Comparison of ENCODE assay signal across 16 cellular contexts in genomic region chr20:56859751-56860366, GRCh38.
DNase-seq lines count a peak whose midpoint lies in the region; ATAC-seq and TF ChIP-seq lines count a peak whose summit lies in the region.
"Had no signal": no experiment of that assay in that cellular context is flagged by ENCODE, and none has a peak within 500 bp of the region (broad histone marks: within the 10 kb centered on the region; RNA-seq: fewer than 3 reads in every experiment).

No MANE protein-coding gene starts in this region.

- H3K27me3 Mint-ChIP-seq in Calu3 (ENCODE audit: unreplicated experiment): peaks cover 87% of the 10 kb centered on the region

- TF ChIP-seq CTCF in esophagus squamous epithelium (IDR thresholded peaks at IDR 0.05) (no peak), transverse colon (IDR thresholded peaks at IDR 0.05) (no peak), Calu3 (IDR thresholded peaks at IDR 0.05; ENCODE audit: unreplicated experiment) (no peak)

- ATAC-seq in HG03108 (IDR thresholded peaks at IDR 0.05; ENCODE audit: unreplicated experiment): no peak
- ATAC-seq: activated CD8-positive, alpha-beta T cell treated with anti-CD3 and anti-CD28 coated beads for 36 hours had no signal

- no peak overlapping the region for H2BK120ac ChIP-seq in mesenchymal stem cell (ENCODE audit: low read depth, low read length)

- H4K91ac ChIP-seq in mesenchymal stem cell (ENCODE audit: low read length): no peak overlapping the region

- H3K4me2 ChIP-seq in mesenchymal stem cell (ENCODE audit: low read length, poor library complexity, severe bottlenecking): no peak overlapping the region

- H3K36me3 ChIP-seq in NT2/D1 (ENCODE audit: insufficient read depth, insufficient read length, low read length) (no peaks in the 10 kb centered on the region), esophagus squamous epithelium (no peaks in the 10 kb centered on the region), mesenchymal stem cell (ENCODE audit: control insufficient read depth in 1 of 2, insufficient read depth in 2 of 2, low read depth in 1 of 2, low read length in 2 of 2) (no peaks in the 10 kb centered on the region), transverse colon (no peaks in the 10 kb centered on the region)

- intact Hi-C loops in esophagus squamous epithelium (cut with DNase I): no loop called here
- intact Hi-C loops in transverse colon (cut with DNase I; ENCODE audit: low total_unique reads): no loop called here
- intact Hi-C loops in Calu3 (cut with micrococcal nuclease; ENCODE audit: unreplicated experiment): no loop called here

- H2AFZ ChIP-seq in mesenchymal stem cell (ENCODE audit: low read depth, low read length): no peak overlapping the region

- no peaks in the 10 kb centered on the region for H3K9me3 ChIP-seq in NT2/D1 (ENCODE audit: insufficient read depth, low read length)
- no peaks in the 10 kb centered on the region for H3K9me3 ChIP-seq in esophagus squamous epithelium
- no peaks in the 10 kb centered on the region for H3K9me3 ChIP-seq in mesenchymal stem cell (ENCODE audit: control insufficient read depth, low read length)
- H3K9me3 ChIP-seq in transverse colon: no peaks in the 10 kb centered on the region

- no peak for TF ChIP-seq EP300 in transverse colon (IDR thresholded peaks at IDR 0.05; ENCODE audit: low read depth)

- H3K18ac ChIP-seq in mesenchymal stem cell (ENCODE audit: low read depth in 1 of 2, low read length in 2 of 2): no peak overlapping the region

- H3K79me1 ChIP-seq in mesenchymal stem cell (replicated peaks; ENCODE audit: low read length, poor library complexity, severe bottlenecking): no peaks in the 10 kb centered on the region

- no peak overlapping the region for H3K14ac ChIP-seq in mesenchymal stem cell (ENCODE audit: low read length in 2 of 2)

- H3K4ac ChIP-seq in mesenchymal stem cell (ENCODE audit: low read depth in 1 of 2, low read length in 2 of 2): no peak overlapping the region

- H3K27me3 ChIP-seq in NT2/D1 (ENCODE audit: insufficient read depth, insufficient read length) (no peaks in the 10 kb centered on the region), esophagus squamous epithelium (peaks cover 0 to 13% (median 0%) of the 10 kb centered on the region in 4 donors), mesenchymal stem cell (ENCODE audit: control insufficient read depth in 1 of 2, insufficient read depth in 1 of 2, low read length in 2 of 2) (peaks cover 16 to 78% of the 10 kb centered on the region in 2 experiments), transverse colon (no peaks in the 10 kb centered on the region)

- H3K36me3 Mint-ChIP-seq in Calu3 (ENCODE audit: insufficient read depth, unreplicated experiment): no peaks in the 10 kb centered on the region
- H3K36me3 Mint-ChIP-seq: CD14-positive monocyte had no signal

- no peak overlapping the region for H4K8ac ChIP-seq in mesenchymal stem cell (ENCODE audit: low read length)

- H3K4me1 ChIP-seq in NT2/D1 (ENCODE audit: insufficient read depth, insufficient read length): peaks cover 23% of the 10 kb centered on the region
- H3K4me1 ChIP-seq in esophagus squamous epithelium: peaks cover 9 to 32% (median 14%) of the 10 kb centered on the region in 3 donors
- peaks cover 1% of the 10 kb centered on the region for H3K4me1 ChIP-seq in mesenchymal stem cell (ENCODE audit: control insufficient read depth, insufficient read depth, low read depth, low read length)
- peaks cover 8 to 22% (median 12%) of the 10 kb centered on the region in 4 donors for H3K4me1 ChIP-seq in transverse colon

- no peak overlapping the region for H3K23ac ChIP-seq in mesenchymal stem cell (ENCODE audit: low read length in 2 of 2)

- no peak overlapping the region for H2BK5ac ChIP-seq in mesenchymal stem cell (ENCODE audit: low read depth, low read length, poor library complexity, severe bottlenecking)

- H3K4me1 Mint-ChIP-seq in Calu3 (ENCODE audit: low read depth, unreplicated experiment): no peaks in the 10 kb centered on the region

- 41 to 55% methylated on average over 2 to 5 of the region's 14 CpGs for WGBS in esophagus squamous epithelium, 2 donors
- WGBS in mesenchymal stem cell: 32% methylated on average over 8 of the region's 14 CpGs
- WGBS in transverse colon (ENCODE audit: low coverage in 1 of 2), 2 donors: 29 to 57% methylated on average over 4 to 14 of the region's 14 CpGs

- no peak overlapping the region for H2BK15ac ChIP-seq in mesenchymal stem cell (ENCODE audit: low read depth, poor library complexity, severe bottlenecking)

- no TSS peak for BruUV-seq in Calu3 (replicated peaks; lab: Mats Ljungman, UMichigan)

- in situ Hi-C loops in transverse colon (cut with MboI; ENCODE audit: low pct_ligation_motif_present in 1 of 4, low pct_unique_long_range_greater_than_20kb in 1 of 4, low sequenced_read_pairs in 3 of 4): no loop called here

- no peaks in the 10 kb centered on the region for H3K9me3 Mint-ChIP-seq in Calu3 (ENCODE audit: low read depth, unreplicated experiment)
- H3K9me3 Mint-ChIP-seq: activated CD8-positive, alpha-beta T cell treated with anti-CD3 and anti-CD28 coated beads for 36 hours; activated T-helper 2 cell treated with anti-CD3 and anti-CD28 coated beads, Interferon-gamma antibody, Interleukin-2, Interleukin-4, amounts not matched to agents 10 μg/mL and 5 μg/mL and 100 μg/mL, durations not matched to agents 14 hours and 24 hours and 36 hours; CD14-positive monocyte had no signal

- H2AK5ac ChIP-seq in mesenchymal stem cell (ENCODE audit: low read length, severe bottlenecking): no peak overlapping the region

- CTCF ChIA-PET in Calu3 (lab: Charles Lee): interaction anchor here (0.7 to 1.1 kb wide), 2 partner anchors 42 to 972 kb away, joined by 3 read pairs; no protein-coding TSS in a partner anchor

- no peak overlapping the region for H2BK12ac ChIP-seq in mesenchymal stem cell (ENCODE audit: low read length in 2 of 2)

- DNase-seq in NT2/D1 (ENCODE audit: low read depth, low spot score): peak; percentile 85
- DNase-seq in esophagus squamous epithelium (lab: John Stamatoyannopoulos, UW): no peak
- peak; percentile 11 for DNase-seq in mesenchymal stem cell
- no peak for DNase-seq in transverse colon
- no peak for DNase-seq in NCI-H526 treated with DMSO at 0.1 percent for 48 hours (lab: John Stamatoyannopoulos, UW)
- no peak for DNase-seq in Calu3
- DNase-seq in activated CD4-positive, alpha-beta T cell treated with anti-CD3 and anti-CD28 coated beads, Interleukin-2, amount 50 U/mL, for 4 hours: no peak
- DNase-seq: activated CD8-positive, alpha-beta T cell treated with anti-CD3 and anti-CD28 coated beads for 36 hours; effector CD4-positive, alpha-beta T cell; NCI-H187 treated with DMSO at 0.1 percent for 48 hours; NCI-H748 treated with DMSO at 0.1 percent for 48 hours; SHP77; stimulated activated CD4-positive, alpha-beta T cell treated with anti-CD3 and anti-CD28 coated beads, Interleukin-2, amount 100 ng/mL, for 24 hours had no signal

- no peak overlapping the region for H3K4me3 ChIP-seq in NT2/D1 (ENCODE audit: insufficient read length, low read depth)
- peak overlapping the region in 1 of 4 donors; percentile 4 for H3K4me3 ChIP-seq in esophagus squamous epithelium
- no peak overlapping the region for H3K4me3 ChIP-seq in mesenchymal stem cell (ENCODE audit: insufficient read depth in 1 of 2, low read depth in 1 of 2, low read length in 2 of 2)
- no peak overlapping the region for H3K4me3 ChIP-seq in transverse colon

- H3K27ac ChIP-seq in esophagus squamous epithelium: peak overlapping the region; percentile 33 to 77 (median 62)
- no peak overlapping the region for H3K27ac ChIP-seq in mesenchymal stem cell (ENCODE audit: low read length, poor library complexity, severe bottlenecking)
- peak overlapping the region; percentile 54 to 74 (median 62) for H3K27ac ChIP-seq in transverse colon

- H3K9ac ChIP-seq in NT2/D1 (ENCODE audit: insufficient read length, low read depth) (peak overlapping the region; percentile 66), mesenchymal stem cell (ENCODE audit: low read length) (no peak overlapping the region)

- TF ChIP-seq POLR2A in esophagus squamous epithelium (IDR thresholded peaks at IDR 0.05) (no peak), transverse colon (IDR thresholded peaks at IDR 0.05) (no peak)

- H3K27ac Mint-ChIP-seq in Calu3 (ENCODE audit: unreplicated experiment): no peak overlapping the region
- H3K27ac Mint-ChIP-seq: activated CD8-positive, alpha-beta T cell treated with anti-CD3 and anti-CD28 coated beads for 36 hours; activated T-helper 2 cell treated with anti-CD3 and anti-CD28 coated beads, Interferon-gamma antibody, Interleukin-2, Interleukin-4, amounts not matched to agents 10 μg/mL and 5 μg/mL and 100 μg/mL, durations not matched to agents 14 hours and 24 hours and 36 hours; CD14-positive monocyte had no signal

- no peak overlapping the region for H3K4me3 Mint-ChIP-seq in Calu3 (ENCODE audit: low read depth, unreplicated experiment)
- H3K4me3 Mint-ChIP-seq: activated CD8-positive, alpha-beta T cell treated with anti-CD3 and anti-CD28 coated beads for 36 hours; CD14-positive monocyte had no signal

Comparison
In these comparisons a context has a peak if more than half of its experiments do, and no peak if none do; other contexts are left out.
1. DNase-seq: peak in NT2/D1 (single experiment) and mesenchymal stem cell (single experiment); none in esophagus squamous epithelium (single experiment), transverse colon (single experiment), NCI-H526 treated with DMSO at 0.1 percent for 48 hours (single experiment), Calu3 (single experiment) and activated CD4-positive, alpha-beta T cell treated with anti-CD3 and anti-CD28 coated beads, Interleukin-2, amount 50 U/mL, for 4 hours (0 of 2).